ENCODE assay signal across 14 cellular contexts in the genomic region with DNA sequence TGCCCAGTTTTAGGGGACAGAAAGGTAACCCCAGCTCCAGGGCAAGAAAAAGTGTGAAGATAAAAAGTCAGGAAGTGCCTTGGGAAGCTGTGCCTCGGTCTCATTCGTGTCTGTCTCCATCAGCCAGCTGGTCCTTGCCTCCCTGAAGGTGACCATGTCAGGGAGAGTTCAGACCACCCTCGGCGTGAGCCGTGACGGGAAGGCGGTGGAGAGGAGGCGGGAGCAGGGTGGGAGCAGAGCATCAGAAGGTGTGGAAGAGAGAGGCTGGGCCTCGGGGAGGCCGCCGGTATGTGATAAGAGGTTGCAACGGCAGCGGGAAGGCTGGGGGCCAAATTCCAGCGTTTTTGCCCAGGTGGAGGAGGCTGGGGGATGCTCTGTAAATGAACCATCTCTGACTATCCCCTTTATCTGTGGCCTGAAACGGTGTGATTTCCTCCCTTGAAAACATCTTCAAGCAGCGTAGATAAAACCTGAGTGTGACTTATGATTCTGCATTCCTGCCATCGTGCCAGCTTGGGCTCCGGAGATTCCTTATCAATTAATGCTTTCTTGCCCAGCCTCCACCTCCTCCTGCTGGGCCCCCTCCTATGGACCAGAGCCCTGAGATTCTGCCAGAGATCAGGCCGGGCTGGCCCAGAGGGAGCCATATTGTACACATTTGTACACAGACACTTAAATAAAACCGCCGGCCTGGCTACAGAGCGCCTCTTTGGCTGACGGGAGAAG.
DNase-seq lines count a peak whose midpoint lies in the region; ATAC-seq, FAIRE-seq and TF ChIP-seq lines count a peak whose summit lies in the region.
"Had no signal": no experiment of that assay in that cellular context is flagged by ENCODE, and none has a peak within 500 bp of the region (broad histone marks: within the 10 kb centered on the region; RNA-seq: fewer than 3 reads in every experiment).

No MANE protein-coding gene starts in this region.

- H3K4me1 ChIP-seq in colonic mucosa = no peaks in the 10 kb centered on the region
- H3K4me1 ChIP-seq in kidney (ENCODE audit: control insufficient read depth in 1 of 2, insufficient read depth in 1 of 2, low read depth in 1 of 2, low read length in 2 of 2) = no peaks in the 10 kb centered on the region
- peaks cover 0 to 9% of the 10 kb centered on the region in 2 donors for H3K4me1 ChIP-seq in muscle layer of duodenum (ENCODE audit: control insufficient read depth in 1 of 2, insufficient read depth in 2 of 2, low read length in 2 of 2)
- peaks cover 4% of the 10 kb centered on the region for H3K4me1 ChIP-seq in upper lobe of right lung

- DNase-seq in colonic mucosa (no peak), kidney (peak; percentile 39), upper lobe of right lung (no peak), NCI-H2081 treated with DMSO at 0.1 percent for 48 hours (lab: John Stamatoyannopoulos, UW) (no peak)
- DNase-seq in effector CD4-positive, alpha-beta T cell = no peak
- DNase-seq in stimulated activated naive CD4-positive, alpha-beta T cell (lab: John Stamatoyannopoulos, UW) = no peak
- DNase-seq: Kasumi-1, NCI-H1436, NCI-H2227 treated with DMSO at 0.1 percent for 48 hours, NCI-H526 had no signal

- intact Hi-C loops in colonic mucosa (cut with DNase I) (no loop called here), kidney (cut with DNase I) (no loop called here), upper lobe of right lung (cut with DNase I) (no loop called here)

- no peak overlapping the region for H3K4me3 ChIP-seq in colonic mucosa
- H3K4me3 ChIP-seq in kidney (ENCODE audit: low read length in 2 of 2) = no peak overlapping the region
- peak overlapping the region in 1 of 2 donors; percentile 20 for H3K4me3 ChIP-seq in muscle layer of duodenum (ENCODE audit: low read depth in 1 of 2, low read length in 2 of 2)
- H3K4me3 ChIP-seq in upper lobe of right lung = no peak overlapping the region
- H3K4me3 ChIP-seq: BLaER1 had no signal

- no peak for FAIRE-seq in kidney (lab: Jason Lieb, UNC)
- FAIRE-seq: H54 had no signal

- H3K27me3 ChIP-seq in colonic mucosa (no peaks in the 10 kb centered on the region), muscle layer of duodenum (ENCODE audit: low read depth, low read length) (no peaks in the 10 kb centered on the region), upper lobe of right lung (peaks cover 18% of the 10 kb centered on the region)
- H3K27me3 ChIP-seq: BLaER1 had no signal

- no peaks in the 10 kb centered on the region for H3K36me3 ChIP-seq in colonic mucosa
- no peaks in the 10 kb centered on the region for H3K36me3 ChIP-seq in kidney (ENCODE audit: control insufficient read depth in 1 of 2, insufficient read depth in 2 of 2, low read length in 2 of 2)
- no peaks in the 10 kb centered on the region for H3K36me3 ChIP-seq in muscle layer of duodenum (ENCODE audit: control insufficient read depth in 1 of 2, insufficient read depth in 2 of 2, low read length in 2 of 2)
- no peaks in the 10 kb centered on the region for H3K36me3 ChIP-seq in upper lobe of right lung
- H3K36me3 ChIP-seq: BLaER1 had no signal

- peak overlapping the region; percentile 59 for H3K27ac ChIP-seq in colonic mucosa
- H3K27ac ChIP-seq in kidney (ENCODE audit: low read depth in 2 of 2, low read length in 2 of 2) = no peak overlapping the region
- H3K27ac ChIP-seq in muscle layer of duodenum (ENCODE audit: low read length) = peak overlapping the region; percentile 67
- H3K27ac ChIP-seq in upper lobe of right lung = peak overlapping the region; percentile 63
- H3K27ac ChIP-seq: BLaER1 had no signal

- no peak for TF ChIP-seq CTCF in colonic mucosa (IDR thresholded peaks at IDR 0.05)
- TF ChIP-seq CTCF in kidney (IDR thresholded peaks at IDR 0.05; ENCODE audit: borderline replicate concordance, extremely low read depth, insufficient read depth) = no peak
- TF ChIP-seq CTCF in upper lobe of right lung (IDR thresholded peaks at IDR 0.05) = no peak

- ATAC-seq in upper lobe of right lung (no peak), GM19035 (IDR thresholded peaks at IDR 0.05; ENCODE audit: unreplicated experiment) (no peak)

- no peak overlapping the region for H3K9ac ChIP-seq in colonic mucosa (ENCODE audit: low read depth in 2 of 2, low read length in 2 of 2)
- H3K9ac ChIP-seq in kidney (ENCODE audit: low read length in 2 of 2) = no peak overlapping the region
- H3K9ac ChIP-seq: BLaER1 had no signal

- H3K9me3 ChIP-seq in colonic mucosa (no peaks in the 10 kb centered on the region), kidney (ENCODE audit: control insufficient read depth in 1 of 2, low read length in 2 of 2) (no peaks in the 10 kb centered on the region), muscle layer of duodenum (ENCODE audit: control insufficient read depth in 1 of 2, low read length in 2 of 2) (no peaks in the 10 kb centered on the region), upper lobe of right lung (no peaks in the 10 kb centered on the region)
- H3K9me3 ChIP-seq: BLaER1 had no signal

Comparison
In these comparisons a context has a peak if more than half of its experiments do, and no peak if none do; other contexts are left out.
1. H3K27ac ChIP-seq: peak in colonic mucosa (single experiment), muscle layer of duodenum (single experiment) and upper lobe of right lung (single experiment); none in kidney (0 of 2).